1 cellular context compared by ENCODE assay signal in the genomic region with DNA sequence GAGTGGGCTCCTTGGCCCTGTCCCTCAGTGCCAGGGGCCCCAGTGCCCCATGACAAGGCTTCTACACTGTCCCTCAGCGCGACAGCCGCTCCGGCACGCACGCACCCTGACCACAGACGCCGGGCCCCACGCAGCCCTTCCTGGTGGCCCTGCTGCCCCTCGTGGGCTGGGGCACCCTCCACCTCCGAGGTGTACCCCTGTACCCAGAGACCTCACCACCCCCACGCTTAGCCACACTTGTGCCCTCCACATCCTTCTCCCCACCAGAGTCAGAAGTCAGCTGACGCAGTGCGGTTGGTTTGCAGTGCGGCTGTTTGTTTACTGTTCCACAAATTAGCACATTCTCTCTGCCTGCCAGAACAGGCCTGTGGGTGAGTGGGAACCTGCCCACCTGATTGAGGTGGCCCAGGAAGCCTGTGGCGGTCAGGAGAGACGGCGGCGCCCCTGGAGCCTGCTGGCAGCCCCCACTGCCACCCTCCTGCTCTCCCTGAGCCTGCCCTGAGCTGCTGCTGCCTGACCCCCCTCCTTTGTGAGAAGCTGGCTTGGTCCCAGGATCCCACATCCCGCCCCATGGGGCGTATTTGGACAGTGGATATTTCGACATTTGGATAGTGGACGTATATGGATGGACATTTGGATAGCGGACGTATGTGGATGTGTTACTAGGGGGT.
TF ChIP-seq lines count a peak whose summit lies in the region.

No MANE protein-coding gene starts in this region.

TF ChIP-seq in WTC11, 78 proteins besides CTCF, POLR2A, EP300 and RAD21 (continued from another document):
- TF ChIP-seq, protein P1, sequence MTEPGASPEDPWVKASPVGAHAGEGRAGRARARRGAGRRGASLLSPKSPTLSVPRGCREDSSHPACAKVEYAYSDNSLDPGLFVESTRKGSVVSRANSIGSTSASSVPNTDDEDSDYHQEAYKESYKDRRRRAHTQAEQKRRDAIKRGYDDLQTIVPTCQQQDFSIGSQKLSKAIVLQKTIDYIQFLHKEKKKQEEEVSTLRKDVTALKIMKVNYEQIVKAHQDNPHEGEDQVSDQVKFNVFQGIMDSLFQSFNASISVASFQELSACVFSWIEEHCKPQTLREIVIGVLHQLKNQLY (CRISPR knock-in tag; IDR thresholded peaks at IDR 0.05): no peak
- TF ChIP-seq, protein P2, sequence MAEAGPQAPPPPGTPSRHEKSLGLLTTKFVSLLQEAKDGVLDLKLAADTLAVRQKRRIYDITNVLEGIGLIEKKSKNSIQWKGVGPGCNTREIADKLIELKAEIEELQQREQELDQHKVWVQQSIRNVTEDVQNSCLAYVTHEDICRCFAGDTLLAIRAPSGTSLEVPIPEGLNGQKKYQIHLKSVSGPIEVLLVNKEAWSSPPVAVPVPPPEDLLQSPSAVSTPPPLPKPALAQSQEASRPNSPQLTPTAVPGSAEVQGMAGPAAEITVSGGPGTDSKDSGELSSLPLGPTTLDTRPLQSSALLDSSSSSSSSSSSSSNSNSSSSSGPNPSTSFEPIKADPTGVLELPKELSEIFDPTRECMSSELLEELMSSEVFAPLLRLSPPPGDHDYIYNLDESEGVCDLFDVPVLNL (CRISPR knock-in tag; IDR thresholded peaks at IDR 0.05; ENCODE audit: borderline replicate concordance, low read depth): no peak
- TF ChIP-seq PRRX2 (CRISPR knock-in tag; IDR thresholded peaks at IDR 0.05) (no peak), ZNF232 (CRISPR knock-in tag; IDR thresholded peaks at IDR 0.05) (no peak), EMX1 (CRISPR knock-in tag; IDR thresholded peaks at IDR 0.05) (no peak)
- TF ChIP-seq, protein P3, sequence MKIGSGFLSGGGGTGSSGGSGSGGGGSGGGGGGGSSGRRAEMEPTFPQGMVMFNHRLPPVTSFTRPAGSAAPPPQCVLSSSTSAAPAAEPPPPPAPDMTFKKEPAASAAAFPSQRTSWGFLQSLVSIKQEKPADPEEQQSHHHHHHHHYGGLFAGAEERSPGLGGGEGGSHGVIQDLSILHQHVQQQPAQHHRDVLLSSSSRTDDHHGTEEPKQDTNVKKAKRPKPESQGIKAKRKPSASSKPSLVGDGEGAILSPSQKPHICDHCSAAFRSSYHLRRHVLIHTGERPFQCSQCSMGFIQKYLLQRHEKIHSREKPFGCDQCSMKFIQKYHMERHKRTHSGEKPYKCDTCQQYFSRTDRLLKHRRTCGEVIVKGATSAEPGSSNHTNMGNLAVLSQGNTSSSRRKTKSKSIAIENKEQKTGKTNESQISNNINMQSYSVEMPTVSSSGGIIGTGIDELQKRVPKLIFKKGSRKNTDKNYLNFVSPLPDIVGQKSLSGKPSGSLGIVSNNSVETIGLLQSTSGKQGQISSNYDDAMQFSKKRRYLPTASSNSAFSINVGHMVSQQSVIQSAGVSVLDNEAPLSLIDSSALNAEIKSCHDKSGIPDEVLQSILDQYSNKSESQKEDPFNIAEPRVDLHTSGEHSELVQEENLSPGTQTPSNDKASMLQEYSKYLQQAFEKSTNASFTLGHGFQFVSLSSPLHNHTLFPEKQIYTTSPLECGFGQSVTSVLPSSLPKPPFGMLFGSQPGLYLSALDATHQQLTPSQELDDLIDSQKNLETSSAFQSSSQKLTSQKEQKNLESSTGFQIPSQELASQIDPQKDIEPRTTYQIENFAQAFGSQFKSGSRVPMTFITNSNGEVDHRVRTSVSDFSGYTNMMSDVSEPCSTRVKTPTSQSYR (CRISPR knock-in tag; IDR thresholded peaks at IDR 0.05): no peak
- TF ChIP-seq, protein P4, sequence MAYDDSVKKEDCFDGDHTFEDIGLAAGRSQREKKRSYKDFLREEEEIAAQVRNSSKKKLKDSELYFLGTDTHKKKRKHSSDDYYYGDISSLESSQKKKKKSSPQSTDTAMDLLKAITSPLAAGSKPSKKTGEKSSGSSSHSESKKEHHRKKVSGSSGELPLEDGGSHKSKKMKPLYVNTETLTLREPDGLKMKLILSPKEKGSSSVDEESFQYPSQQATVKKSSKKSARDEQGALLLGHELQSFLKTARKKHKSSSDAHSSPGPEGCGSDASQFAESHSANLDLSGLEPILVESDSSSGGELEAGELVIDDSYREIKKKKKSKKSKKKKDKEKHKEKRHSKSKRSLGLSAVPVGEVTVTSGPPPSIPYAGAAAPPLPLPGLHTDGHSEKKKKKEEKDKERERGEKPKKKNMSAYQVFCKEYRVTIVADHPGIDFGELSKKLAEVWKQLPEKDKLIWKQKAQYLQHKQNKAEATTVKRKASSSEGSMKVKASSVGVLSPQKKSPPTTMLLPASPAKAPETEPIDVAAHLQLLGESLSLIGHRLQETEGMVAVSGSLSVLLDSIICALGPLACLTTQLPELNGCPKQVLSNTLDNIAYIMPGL (CRISPR knock-in tag; IDR thresholded peaks at IDR 0.05): no peak
